8 cellular contexts compared by ENCODE assay signal in genomic region chr12:118373628-118374027, GRCh38. TPM values are rescaled to one million over a fixed set of nuclear protein-coding genes. Genes with fewer than 3 reads are reported as not detected.
DNase-seq lines count a peak whose midpoint lies in the region; ATAC-seq, FAIRE-seq and TF ChIP-seq lines count a peak whose summit lies in the region.

No MANE protein-coding gene starts in this region.

- no peak overlapping the region for H2AFZ ChIP-seq in fibroblast of lung (ENCODE audit: low read length)

- no peaks in the 10 kb centered on the region for H3K9me3 ChIP-seq in SJSA1 (replicated peaks)
- no peaks in the 10 kb centered on the region for H3K9me3 ChIP-seq in fibroblast of lung (ENCODE audit: control insufficient read depth, insufficient read depth, low read depth, low read length)

- no peak for FAIRE-seq in frontal cortex (lab: Jason Lieb, UNC)

- H3K4me3 ChIP-seq in GM12864 (ENCODE audit: low read depth, low read length) (peak overlapping the region; percentile 76), SJSA1 (peak overlapping the region; percentile 98), fibroblast of lung (replicated peaks in 1 of 4; ENCODE audit: control extremely low read depth in 1 of 4, insufficient read depth in 1 of 4, low read depth in 3 of 4, low read length in 4 of 4) (peak overlapping the region; percentile 65 to 81 (median 72)), retinal pigment epithelial cell (ENCODE audit: low read length) (peak overlapping the region; percentile 94)

- DNase-seq in GM12864 (ENCODE audit: low read depth) (no peak), SJSA1 (ENCODE audit: low read depth in 1 of 2, low spot score in 2 of 2) (no peak), fibroblast of lung (ENCODE audit: low read depth in 2 of 2) (no peak), retinal pigment epithelial cell (ENCODE audit: low read depth) (no peak), pons (ENCODE audit: low spot score) (no peak), frontal cortex (ENCODE audit: low spot score in 2 of 2) (no peak), mucosa of gallbladder (ENCODE audit: low spot score) (no peak)

- H3K4me1 ChIP-seq in SJSA1 (replicated peaks) (peaks cover 14% of the 10 kb centered on the region; the same call in 1 of the 2 replicates), fibroblast of lung (ENCODE audit: control insufficient read depth, extremely low read depth, insufficient read depth, low read length) (peaks cover 4% of the 10 kb centered on the region)

- no peak for TF ChIP-seq CTCF in GM12864 (IDR thresholded peaks at IDR 0.05; ENCODE audit: low read depth, low read length, missing control alignments)
- TF ChIP-seq CTCF in fibroblast of lung (conservative IDR thresholded peaks at IDR 0.05 in 1 of 2, IDR thresholded peaks at IDR 0.05 in 1 of 2; ENCODE audit: low read depth in 1 of 2, low read length in 2 of 2): no peak
- no peak for TF ChIP-seq CTCF in retinal pigment epithelial cell (conservative IDR thresholded peaks at IDR 0.05; ENCODE audit: low read depth, low read length)

- peak overlapping the region; percentile 75 for H3K4me2 ChIP-seq in fibroblast of lung (ENCODE audit: extremely low read depth, insufficient read depth, low read length)

- H3K27me3 ChIP-seq in SJSA1 (replicated peaks) (no peaks in the 10 kb centered on the region), fibroblast of lung (ENCODE audit: control insufficient read depth, insufficient read depth, low read length) (no peaks in the 10 kb centered on the region)

- no peaks in the 10 kb centered on the region for H4K20me1 ChIP-seq in fibroblast of lung (ENCODE audit: control insufficient read depth, extremely low read depth, insufficient read depth, low read length)

- peaks cover 11% of the 10 kb centered on the region for H3K36me3 ChIP-seq in SJSA1
- no peaks in the 10 kb centered on the region for H3K36me3 ChIP-seq in fibroblast of lung (ENCODE audit: control insufficient read depth, insufficient read depth, low read length)

- no peak overlapping the region for H3K9ac ChIP-seq in fibroblast of lung (ENCODE audit: insufficient read depth, low read length)

- no peak for ATAC-seq in HG03342 (IDR thresholded peaks at IDR 0.05; ENCODE audit: unreplicated experiment)

- peak overlapping the region; percentile 72; the same call in 1 of the 2 replicates for H3K27ac ChIP-seq in SJSA1
- no peak overlapping the region for H3K27ac ChIP-seq in fibroblast of lung (ENCODE audit: insufficient read depth, low read length)

- H3K79me2 ChIP-seq in fibroblast of lung (ENCODE audit: control insufficient read depth, insufficient read depth, low read length): peaks cover 63% of the 10 kb centered on the region

RNA-seq across cellular contexts. Expression of gene TAOK3, which starts 0.9 kb away (rescaled TPM):
- 10.5 and 16.0 TPM in 2 replicates for total RNA-seq in SJSA1 (2014; rRNA removed; shearing (Covaris generic))
- total RNA-seq in fibroblast of lung: 41.6 and 64.7 TPM in 2 replicates
- polyA plus RNA-seq in fibroblast of lung: 76.1 and 97.4 TPM in 2 replicates
- 40.6 and 49.3 TPM in 2 replicates for polyA plus RNA-seq in fibroblast of lung (2012)
- polyA minus RNA-seq in fibroblast of lung (ENCODE audit: low replicate concordance): 118 and 162 TPM in 2 replicates
- total RNA-seq in frontal cortex: 61.1 TPM
- total RNA-seq in mucosa of gallbladder: 36.4 TPM

RNA-seq across cellular contexts. Expression of gene SUDS3, which starts 2.7 kb away (rescaled TPM):
- 31.1 and 42.8 TPM in 2 replicates for total RNA-seq in SJSA1 (2014; rRNA removed; shearing (Covaris generic))
- total RNA-seq in fibroblast of lung (31.4 and 34.2 TPM in 2 replicates), frontal cortex (63.6 TPM), mucosa of gallbladder (38.5 TPM)
- 17.8 and 20.3 TPM in 2 replicates for polyA plus RNA-seq in fibroblast of lung
- 10.7 and 12.9 TPM in 2 replicates for polyA plus RNA-seq in fibroblast of lung (2012)
- 10.6 and 14.5 TPM in 2 replicates for polyA minus RNA-seq in fibroblast of lung (ENCODE audit: low replicate concordance)
